Comparison of ENCODE assay signal across 8 cellular contexts in genomic region chr2:171688129-171688465, GRCh38. TPM values are rescaled to one million over a fixed set of nuclear protein-coding genes. Genes with fewer than 3 reads are reported as not detected.
DNase-seq lines count a peak whose midpoint lies in the region; ATAC-seq and TF ChIP-seq lines count a peak whose summit lies in the region.

No MANE protein-coding gene starts in this region.

- POLR2A ChIA-PET in BJ (lab: Charles Lee): no interaction called here
- POLR2A ChIA-PET in naive thymus-derived CD8-positive, alpha-beta T cell (lab: Charles Lee): no interaction called here

- H3K27ac Mint-ChIP-seq in effector memory CD8-positive, alpha-beta T cell: peak overlapping the region; percentile 92 to 94
- peak overlapping the region; percentile 82 to 94 (median 90) for H3K27ac Mint-ChIP-seq in naive thymus-derived CD8-positive, alpha-beta T cell

- peak; percentile 27 for ATAC-seq in GM19467 (IDR thresholded peaks at IDR 0.05; ENCODE audit: unreplicated experiment)
- peak; percentile 52 for ATAC-seq in effector memory CD8-positive, alpha-beta T cell (replicated peaks)
- ATAC-seq in naive thymus-derived CD8-positive, alpha-beta T cell: peak; percentile 20 to 48

- H3K27me3 Mint-ChIP-seq in effector memory CD8-positive, alpha-beta T cell: no peaks in the 10 kb centered on the region
- peaks cover 0 to 3% (median 0%) of the 10 kb centered on the region in 5 donors for H3K27me3 Mint-ChIP-seq in naive thymus-derived CD8-positive, alpha-beta T cell

- TF ChIP-seq CTCF in BJ (IDR thresholded peaks at IDR 0.05; ENCODE audit: insufficient read depth, low read depth, low read length): no peak

- H3K4me3 Mint-ChIP-seq in effector memory CD8-positive, alpha-beta T cell: peak overlapping the region; percentile 83 to 91
- peak overlapping the region; percentile 87 to 97 (median 92) for H3K4me3 Mint-ChIP-seq in naive thymus-derived CD8-positive, alpha-beta T cell

- DNase-seq in BJ (ENCODE audit: low read depth) (no peak), NAMALWA (ENCODE audit: low spot score) (peak; percentile 57), mucosa of gallbladder (ENCODE audit: low spot score) (no peak), RKO (ENCODE audit: low spot score) (no peak)
- no peak for DNase-seq in effector memory CD8-positive, alpha-beta T cell
- peak in 1 of 10 donors; percentile 24 for DNase-seq in naive thymus-derived CD8-positive, alpha-beta T cell
- no peak for DNase-seq in activated effector memory CD4-positive, alpha-beta T cell treated with Interleukin-2 at 50 U/mL for 16 hours

- no peaks in the 10 kb centered on the region for H3K27me3 ChIP-seq in BJ (ENCODE audit: control insufficient read depth, insufficient read depth, low read length)

- peaks cover 18 to 36% of the 10 kb centered on the region in 2 donors for H3K4me1 Mint-ChIP-seq in effector memory CD8-positive, alpha-beta T cell (ENCODE audit: low read depth in 2 of 2)
- peaks cover 11 to 28% (median 24%) of the 10 kb centered on the region in 4 donors for H3K4me1 Mint-ChIP-seq in naive thymus-derived CD8-positive, alpha-beta T cell

- H3K36me3 ChIP-seq in BJ (ENCODE audit: control insufficient read depth, insufficient read depth, low read length): 0 out of 2 replicates have a peak, but pooled peaks cover 2% of the 10 kb centered on the region

- H3K4me3 ChIP-seq in BJ (ENCODE audit: low read depth, low read length): peak overlapping the region; percentile 75

- H3K9me3 Mint-ChIP-seq in effector memory CD8-positive, alpha-beta T cell: no peaks in the 10 kb centered on the region
- H3K9me3 Mint-ChIP-seq in naive thymus-derived CD8-positive, alpha-beta T cell: no peaks in the 10 kb centered on the region

- H3K36me3 Mint-ChIP-seq in effector memory CD8-positive, alpha-beta T cell (ENCODE audit: insufficient read depth): peaks cover 36% of the 10 kb centered on the region
- peaks cover 0 to 26% (median 15%) of the 10 kb centered on the region in 3 donors for H3K36me3 Mint-ChIP-seq in naive thymus-derived CD8-positive, alpha-beta T cell

- CTCF ChIA-PET in BJ (lab: Yijun Ruan, JAX): interaction anchor here (0.7 to 2.9 kb wide), 9 partner anchors 17 to 785 kb away, joined by 3 to 12 read pairs (median 3); no protein-coding TSS in a partner anchor

RNA-seq across cellular contexts. Expression of gene DYNC1I2, which starts 0.8 kb away (rescaled TPM):
- polyA plus RNA-seq in BJ (2011; rRNA removed): 96.9 and 139 TPM in 2 replicates
- polyA minus RNA-seq in BJ (2011; rRNA and poly(A)+ RNA removed): 36.9 and 43.9 TPM in 2 replicates
- total RNA-seq in naive thymus-derived CD8-positive, alpha-beta T cell: 10 to 100 TPM; 42.6 to 45.3 TPM
- polyA plus RNA-seq in naive thymus-derived CD8-positive, alpha-beta T cell: 10 to 100 TPM; 17.1 to 28.7 (median 21.7) TPM
- total RNA-seq in mucosa of gallbladder: 110 TPM
